8 cellular contexts compared by ENCODE assay signal in the genomic region with DNA sequence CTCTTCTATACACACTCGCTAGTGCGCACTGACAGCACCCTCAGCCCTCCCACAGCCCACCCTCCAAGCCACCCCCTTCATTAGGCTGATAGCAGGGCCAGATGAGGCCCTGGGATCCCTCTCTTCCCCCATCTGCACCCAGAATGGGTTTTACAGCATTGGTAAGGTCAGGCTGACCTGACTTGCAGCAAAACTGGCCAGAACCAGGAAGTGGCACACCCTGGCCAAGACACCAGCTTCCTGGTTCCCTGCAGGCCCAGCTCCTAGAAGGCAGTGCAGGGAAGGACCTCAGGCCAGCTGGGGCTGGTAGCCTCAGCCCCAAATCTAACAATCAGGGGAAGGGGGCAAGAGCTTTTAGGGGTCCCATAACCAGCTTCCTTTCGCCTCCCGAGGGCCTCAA. TPM values are rescaled to one million over a fixed set of nuclear protein-coding genes. Genes with fewer than 3 reads are reported as not detected.
DNase-seq lines count a peak whose midpoint lies in the region; ATAC-seq, FAIRE-seq and TF ChIP-seq lines count a peak whose summit lies in the region.

No MANE protein-coding gene starts in this region.

- H3K79me2 ChIP-seq in GM12878 (ENCODE audit: control insufficient read depth, insufficient read depth, low read length) = no peaks in the 10 kb centered on the region

- H3K4me2 ChIP-seq in GM12878 (ENCODE audit: control insufficient read depth, insufficient read depth) = no peak overlapping the region
- no peak overlapping the region for H3K4me2 ChIP-seq in mesenchymal stem cell (ENCODE audit: low read length, poor library complexity, severe bottlenecking)

- H3K4me1 ChIP-seq in GM12878 (ENCODE audit: control insufficient read depth, insufficient read depth, low read length) (peaks cover 53% of the 10 kb centered on the region), mesenchymal stem cell (ENCODE audit: control insufficient read depth, insufficient read depth, low read depth, low read length) (peaks cover 63% of the 10 kb centered on the region), urinary bladder (ENCODE audit: insufficient read depth) (peaks cover 4% of the 10 kb centered on the region)

- DNase-seq in SIG-M5 treated with dmso at 0.1 percent for 504 hours (lab: John Stamatoyannopoulos, UW; ENCODE audit: unreplicated experiment) = peak; percentile 40
- DNase-seq in SIG-M5 (lab: John Stamatoyannopoulos, UW) = no peak
- DNase-seq in GM12878 (ENCODE audit: low read depth, low spot score) = no peak
- DNase-seq in mesenchymal stem cell = no peak
- DNase-seq in kidney glomerular epithelial cell (lab: John Stamatoyannopoulos, UW) = no peak
- DNase-seq in globus pallidus (ENCODE audit: low spot score) = no peak

- peaks cover 25% of the 10 kb centered on the region for H3K79me1 ChIP-seq in mesenchymal stem cell (replicated peaks; ENCODE audit: low read length, poor library complexity, severe bottlenecking)

- peak overlapping the region; percentile 86 to 91 for H3K18ac ChIP-seq in mesenchymal stem cell (ENCODE audit: low read depth in 1 of 2, low read length in 2 of 2)

- H2BK12ac ChIP-seq in mesenchymal stem cell (ENCODE audit: low read length in 2 of 2) = peak overlapping the region; percentile 72 to 97

- peak overlapping the region; percentile 12 for H2BK15ac ChIP-seq in mesenchymal stem cell (ENCODE audit: low read depth, poor library complexity, severe bottlenecking)

- CTCF ChIA-PET in GM12878 (lab: Yijun Ruan, JAX) = interaction anchor here (1.0 to 8.5 kb wide), 11 partner anchors 7 to 107 kb away, joined by 3 to 134 read pairs (median 8); a partner anchor contains a TSS

- TF ChIP-seq CTCF in GM12878 (IDR thresholded peaks at IDR 0.05 in 2 of 3, conservative IDR thresholded peaks at IDR 0.05 in 1 of 3; ENCODE audit: control insufficient read depth in 2 of 3, extremely low read depth in 1 of 3, insufficient read depth in 1 of 3, low read depth in 3 of 3, low read length in 3 of 3) = no peak

- H3K27ac ChIP-seq in GM12878 (ENCODE audit: control insufficient read depth, insufficient read depth) (no peak overlapping the region), mesenchymal stem cell (ENCODE audit: low read length, poor library complexity, severe bottlenecking) (peak overlapping the region; percentile 86), urinary bladder (ENCODE audit: low read depth) (peak overlapping the region; percentile 38)

- H3K27me3 ChIP-seq in GM12878 (replicated peaks in 1 of 2; ENCODE audit: control insufficient read depth in 2 of 2, insufficient read depth in 2 of 2, low read length in 1 of 2) (no peaks in the 10 kb centered on the region), mesenchymal stem cell (ENCODE audit: control insufficient read depth in 1 of 2, insufficient read depth in 1 of 2, low read length in 2 of 2) (no peaks in the 10 kb centered on the region)

- peak overlapping the region; percentile 91 to 95 for H3K4ac ChIP-seq in mesenchymal stem cell (ENCODE audit: low read depth in 1 of 2, low read length in 2 of 2)

- no peak for TF ChIP-seq EP300 in GM12878 (IDR thresholded peaks at IDR 0.05; ENCODE audit: borderline replicate concordance in 1 of 2, control insufficient read depth in 1 of 2, low read depth in 2 of 2, low read length in 2 of 2)

- H3K14ac ChIP-seq in mesenchymal stem cell (ENCODE audit: low read length in 2 of 2) = no peak overlapping the region

- no peaks in the 10 kb centered on the region for H3K9me3 ChIP-seq in GM12878 (replicated peaks; ENCODE audit: control insufficient read depth, insufficient read depth, low read length)
- no peaks in the 10 kb centered on the region for H3K9me3 ChIP-seq in mesenchymal stem cell (ENCODE audit: control insufficient read depth, low read length)

- RAD21 ChIA-PET in GM12878 (lab: Charles Lee; ENCODE audit: unreplicated experiment) = interaction anchor here (1.5 to 7.3 kb wide), 10 partner anchors 9 to 108 kb away, joined by 4 to 100 read pairs (median 6); a partner anchor contains a TSS

- H3K9ac ChIP-seq in GM12878 (ENCODE audit: control insufficient read depth, insufficient read depth, low read length) = no peak overlapping the region
- peak overlapping the region; percentile 80 for H3K9ac ChIP-seq in mesenchymal stem cell (ENCODE audit: low read length)

- H4K8ac ChIP-seq in mesenchymal stem cell (ENCODE audit: low read length) = peak overlapping the region; percentile 78

- SMC1A ChIA-PET in GM12878 (lab: Charles Lee; ENCODE audit: uncharacterized antibody, unreplicated experiment) = interaction anchor here (0.6 to 8.1 kb wide), 13 partner anchors 39 to 555 kb away, joined by 3 to 102 read pairs (median 4); a partner anchor contains a TSS

- no peak for TF ChIP-seq POLR2A in GM12878 (IDR thresholded peaks at IDR 0.05; ENCODE audit: low read depth, low read length)

- H3K4me3 ChIP-seq in GM12878 (no peak overlapping the region), mesenchymal stem cell (ENCODE audit: insufficient read depth in 1 of 2, low read depth in 1 of 2, low read length in 2 of 2) (no peak overlapping the region), urinary bladder (ENCODE audit: low read depth, low read length) (no peak overlapping the region)

- H4K91ac ChIP-seq in mesenchymal stem cell (ENCODE audit: low read length) = peak overlapping the region; percentile 67

- FAIRE-seq in GM12878 (lab: Jason Lieb, UNC) = no peak

- peak overlapping the region; percentile 81 for H2BK120ac ChIP-seq in mesenchymal stem cell (ENCODE audit: low read depth, low read length)

- H4K20me1 ChIP-seq in GM12878 (ENCODE audit: control insufficient read depth, insufficient read depth) = no peaks in the 10 kb centered on the region

- ATAC-seq in GM12878 (no peak), HG02884 (IDR thresholded peaks at IDR 0.05; ENCODE audit: unreplicated experiment) (no peak)

- no peak for TF ChIP-seq RAD21 in GM12878 (IDR thresholded peaks at IDR 0.05; ENCODE audit: insufficient read depth, low read depth, low read length)

- H3K36me3 ChIP-seq in GM12878 (ENCODE audit: control insufficient read depth in 2 of 2, insufficient read depth in 2 of 2, low read length in 1 of 2) = no peaks in the 10 kb centered on the region
- peaks cover 6% of the 10 kb centered on the region in 2 experiments for H3K36me3 ChIP-seq in mesenchymal stem cell (ENCODE audit: control insufficient read depth in 1 of 2, insufficient read depth in 2 of 2, low read depth in 1 of 2, low read length in 2 of 2)
- no peaks in the 10 kb centered on the region for H3K36me3 ChIP-seq in urinary bladder (ENCODE audit: insufficient read depth)

- H2AK5ac ChIP-seq in mesenchymal stem cell (ENCODE audit: low read length, severe bottlenecking) = peak overlapping the region; percentile 88

- 78% methylated on average over 4 of the region's 4 CpGs for WGBS in GM12878 (ENCODE audit: insufficient coverage, insufficient replicate concordance, low lambda C conversion rate, missing lambda C conversion rate)
- 85% methylated on average over 4 of the region's 4 CpGs for WGBS in mesenchymal stem cell
- WGBS in urinary bladder = 68% methylated on average over 4 of the region's 4 CpGs

- POLR2A ChIA-PET in GM12878 (lab: Charles Lee) = interaction anchor here (0.6 to 1.8 kb wide), 5 partner anchors 10 to 83 kb away, joined by 3 to 6 read pairs (median 4); a partner anchor contains a TSS

- intact Hi-C loops in GM12878 (cut with micrococcal nuclease; ENCODE audit: unreplicated experiment) = loop anchor here (5.0 kb wide), 2 partner anchors 48 to 437 kb away; a partner anchor contains a TSS

- H2AFZ ChIP-seq in GM12878 (ENCODE audit: control insufficient read depth, low read depth, low read length) = no peak overlapping the region
- no peak overlapping the region for H2AFZ ChIP-seq in mesenchymal stem cell (ENCODE audit: low read depth, low read length)

- H3K23ac ChIP-seq in mesenchymal stem cell (ENCODE audit: low read length in 2 of 2) = peak overlapping the region in 1 of 2 experiments; percentile 73

- BruUV-seq in GM12878 (replicated peaks; lab: Mats Ljungman, UMichigan) = no TSS peak

- H2BK5ac ChIP-seq in mesenchymal stem cell (ENCODE audit: low read depth, low read length, poor library complexity, severe bottlenecking) = peak overlapping the region; percentile 20

- in situ Hi-C loops in GM12878 (cut with MboI) = loop anchor here (10.0 kb wide), 1 partner anchor 95 kb away; no protein-coding TSS in a partner anchor

RNA-seq across cellular contexts. Expression of a gene that starts 50.0 kb away (rescaled TPM):
- total RNA-seq in GM12878 (2013; cell fraction: nucleolus; rRNA removed) = 29.8 and 30.2 TPM in 2 replicates
- total RNA-seq in GM12878 (2014; rRNA removed) = 52.0 and 65.3 TPM in 2 replicates
- total RNA-seq in GM12878 (2014; rRNA removed; fragmentation: Illumina TruSeq; extraction: Trizol) = 74.9 and 87.0 TPM in 2 replicates
- 69.0 and 76.8 TPM in 2 replicates for total RNA-seq in GM12878 (2021)
- polyA plus RNA-seq in GM12878 (2011; ENCODE audit: low read depth) = 41.5 TPM
- 76.8 and 84.7 TPM in 2 replicates for polyA plus RNA-seq in GM12878 (2011; rRNA removed)
- polyA plus RNA-seq in GM12878 (2011; cell fraction: cytosol; rRNA removed) = 40.3 and 58.5 TPM in 2 replicates
- 32.9 and 47.2 TPM in 2 replicates for polyA plus RNA-seq in GM12878 (2011; cell fraction: nucleus; rRNA removed)
- polyA plus RNA-seq in GM12878 (2012) = 41.4 and 49.7 TPM in 2 replicates
- 51.8 and 75.0 TPM in 2 replicates for polyA plus RNA-seq in GM12878 (2014; fragmentation: Illumina TruSeq; extraction: Trizol)
- polyA plus RNA-seq in GM12878 (2014; fragmentation: Nextera tagmentation; extraction: Ambion mirVana) = 100 to 1,000 TPM; 186 to 237 TPM
- polyA plus RNA-seq in GM12878 (2014; rRNA removed) = 88.9 and 95.3 TPM in 2 replicates
- 100 to 1,000 TPM; 116 to 120 TPM for polyA plus RNA-seq in GM12878 (2016; fragmentation: Nextera tagmentation; extraction: Ambion mirVana)
- polyA minus RNA-seq in GM12878 (2011; rRNA and poly(A)+ RNA removed) = 18.6 and 25.4 TPM in 2 replicates
- polyA minus RNA-seq in GM12878 (2011; cell fraction: cytosol; rRNA and poly(A)+ RNA removed) = 5.7 and 8.6 TPM in 2 replicates
- polyA minus RNA-seq in GM12878 (2011; cell fraction: nucleus; rRNA and poly(A)+ RNA removed) = 13.5 and 23.5 TPM in 2 replicates
- polyA plus RNA-seq in mesenchymal stem cell (2013, experiment 1 of 2) = 23.0 TPM
- 21.0 TPM for polyA plus RNA-seq in mesenchymal stem cell (2013, experiment 2 of 2)
- total RNA-seq in urinary bladder = 17.3 TPM
- 41.2 TPM for polyA plus RNA-seq in urinary bladder

RNA-seq across cellular contexts. Expression of a gene that starts 55.4 kb away (rescaled TPM):
- total RNA-seq in GM12878 (2013; cell fraction: nucleolus; rRNA removed) = 2.4 and 2.9 TPM in 2 replicates
- total RNA-seq in GM12878 (2014; rRNA removed) = 2.7 and 2.9 TPM in 2 replicates
- 4.1 and 6.3 TPM in 2 replicates for total RNA-seq in GM12878 (2014; rRNA removed; fragmentation: Illumina TruSeq; extraction: Trizol)
- total RNA-seq in GM12878 (2021) = 6.6 and 7.4 TPM in 2 replicates
- polyA plus RNA-seq in GM12878 (2011; ENCODE audit: low read depth) = 0.16 TPM
- 0.49 and 0.50 TPM in 2 replicates for polyA plus RNA-seq in GM12878 (2011; rRNA removed)
- 0.97 and 1.2 TPM in 2 replicates for polyA plus RNA-seq in GM12878 (2011; cell fraction: cytosol; rRNA removed)
- polyA plus RNA-seq in GM12878 (2011; cell fraction: nucleus; rRNA removed) = 3.0 and 4.4 TPM in 2 replicates
- 0.45 and 0.54 TPM in 2 replicates for polyA plus RNA-seq in GM12878 (2012)
- 2.4 and 5.6 TPM in 2 replicates for polyA plus RNA-seq in GM12878 (2014; fragmentation: Illumina TruSeq; extraction: Trizol)
- under 1 TPM; 0.24 to 0.80 TPM for polyA plus RNA-seq in GM12878 (2014; fragmentation: Nextera tagmentation; extraction: Ambion mirVana)
- polyA plus RNA-seq in GM12878 (2014; rRNA removed) = 5.7 and 7.0 TPM in 2 replicates
- polyA plus RNA-seq in GM12878 (2016; fragmentation: Nextera tagmentation; extraction: Ambion mirVana) = under 1 TPM; 0.55 to 0.71 TPM
- polyA minus RNA-seq in GM12878 (2011; rRNA and poly(A)+ RNA removed) = 0.22 and 0.72 TPM in 2 replicates
- polyA minus RNA-seq in GM12878 (2011; cell fraction: cytosol; rRNA and poly(A)+ RNA removed) = 0.94 TPM in 1 of 2 replicates, not detected in the other
- 0.97 and 1.1 TPM in 2 replicates for polyA minus RNA-seq in GM12878 (2011; cell fraction: nucleus; rRNA and poly(A)+ RNA removed)
- 23.1 TPM for polyA plus RNA-seq in mesenchymal stem cell (2013, experiment 1 of 2)
- 22.1 TPM for polyA plus RNA-seq in mesenchymal stem cell (2013, experiment 2 of 2)
- 14.9 TPM for total RNA-seq in urinary bladder
- polyA plus RNA-seq in urinary bladder = 57.1 TPM
